13 cellular contexts compared by ENCODE assay signal in genomic region chr12:52860102-52860838, GRCh38. TPM values are rescaled to one million over a fixed set of nuclear protein-coding genes. Genes with fewer than 3 reads are reported as not detected.
DNase-seq lines count a peak whose midpoint lies in the region; ATAC-seq and TF ChIP-seq lines count a peak whose summit lies in the region.
"Had no signal": no experiment of that assay in that cellular context is flagged by ENCODE, and none has a peak within 500 bp of the region (broad histone marks: within the 10 kb centered on the region; RNA-seq: fewer than 3 reads in every experiment).

No MANE protein-coding gene starts in this region.

- peak; percentile 82 to 88 for ATAC-seq in lower lobe of right lung
- ATAC-seq: CD8-positive, alpha-beta T cell had no signal

- no peak for TF ChIP-seq CTCF in CD14-positive monocyte (IDR thresholded peaks at IDR 0.05)
- TF ChIP-seq CTCF in NB4 (IDR thresholded peaks at IDR 0.05; ENCODE audit: low read depth, low read length), result no peak
- TF ChIP-seq CTCF in lower lobe of right lung (IDR thresholded peaks at IDR 0.05), result no peak
- no peak for TF ChIP-seq CTCF in colonic mucosa (IDR thresholded peaks at IDR 0.05)
- no peak for TF ChIP-seq CTCF in coronary artery (IDR thresholded peaks at IDR 0.05)

- intact Hi-C loops in CD14-positive monocyte (cut with micrococcal nuclease) (no loop called here), lower lobe of right lung (cut with DNase I) (no loop called here), colonic mucosa (cut with DNase I) (loop anchor here (10.0 kb wide), 1 partner anchor 185 kb away; no protein-coding TSS in a partner anchor)

- peak overlapping the region; percentile 47 to 49 for H3K4me3 Mint-ChIP-seq in CD14-positive monocyte
- H3K4me3 Mint-ChIP-seq: CD8-positive, alpha-beta T cell; memory B cell had no signal

- no peak for DNase-seq in CD14-positive monocyte (ENCODE audit: low spot score)
- peak; percentile 26 for DNase-seq in NB4 (ENCODE audit: low read depth)
- DNase-seq in dedifferentiated amniotic fluid mesenchymal stem cell (ENCODE audit: extremely low spot score), result peak; percentile 31
- DNase-seq in lower lobe of right lung, result no peak
- DNase-seq in colonic mucosa, result no peak
- DNase-seq in NCI-H524 (lab: John Stamatoyannopoulos, UW), result no peak
- DNase-seq in stimulated activated CD4-positive, alpha-beta T cell treated with anti-CD3 and anti-CD28 coated beads, Interleukin-2, amount 100 ng/mL, for 24 hours, result no peak
- DNase-seq in coronary artery (ENCODE audit: low spot score), result no peak
- DNase-seq: CD8-positive, alpha-beta T cell; KG1; right lobe of liver had no signal

- H3K27ac Mint-ChIP-seq in CD14-positive monocyte, result peak overlapping the region in 4 of 7 donors; percentile 6 to 76 (median 34)
- H3K27ac Mint-ChIP-seq: CD8-positive, alpha-beta T cell; memory B cell had no signal

- no peaks in the 10 kb centered on the region for H3K4me1 ChIP-seq in lower lobe of right lung
- no peaks in the 10 kb centered on the region for H3K4me1 ChIP-seq in colonic mucosa
- H3K4me1 ChIP-seq: right lobe of liver had no signal

- H3K27ac ChIP-seq in lower lobe of right lung (no peak overlapping the region), colonic mucosa (no peak overlapping the region), coronary artery (no peak overlapping the region)
- H3K27ac ChIP-seq: right lobe of liver had no signal

- H3K27me3 ChIP-seq in lower lobe of right lung (ENCODE audit: low read depth) (no peaks in the 10 kb centered on the region), colonic mucosa (no peaks in the 10 kb centered on the region)
- H3K27me3 ChIP-seq: right lobe of liver had no signal

- no peaks in the 10 kb centered on the region for H3K9me3 ChIP-seq in lower lobe of right lung
- no peaks in the 10 kb centered on the region for H3K9me3 ChIP-seq in colonic mucosa
- H3K9me3 ChIP-seq: right lobe of liver had no signal

- H3K9ac ChIP-seq in colonic mucosa (ENCODE audit: low read depth in 2 of 2, low read length in 2 of 2), result no peak overlapping the region

- no peak overlapping the region for H3K4me3 ChIP-seq in NB4 (ENCODE audit: low read depth, low read length)
- no peak overlapping the region for H3K4me3 ChIP-seq in lower lobe of right lung
- H3K4me3 ChIP-seq in colonic mucosa, result no peak overlapping the region
- no peak overlapping the region for H3K4me3 ChIP-seq in coronary artery
- H3K4me3 ChIP-seq: right lobe of liver had no signal

- H3K36me3 ChIP-seq in lower lobe of right lung (no peaks in the 10 kb centered on the region), colonic mucosa (no peaks in the 10 kb centered on the region)
- H3K36me3 ChIP-seq: right lobe of liver had no signal

- peaks cover 14% of the 10 kb centered on the region for H3K4me1 Mint-ChIP-seq in CD14-positive monocyte
- H3K4me1 Mint-ChIP-seq: memory B cell had no signal

- no peaks in the 10 kb centered on the region for H3K36me3 Mint-ChIP-seq in CD14-positive monocyte
- H3K36me3 Mint-ChIP-seq: CD8-positive, alpha-beta T cell had no signal

- no peaks in the 10 kb centered on the region for H3K9me3 Mint-ChIP-seq in CD14-positive monocyte
- H3K9me3 Mint-ChIP-seq: CD8-positive, alpha-beta T cell; memory B cell had no signal

- H3K27me3 Mint-ChIP-seq in CD14-positive monocyte (ENCODE audit: low read depth in 3 of 3), result peaks cover 3 to 7% (median 7%) of the 10 kb centered on the region in 3 donors

- no peak for TF ChIP-seq POLR2A in NB4 (IDR thresholded peaks at IDR 0.05; ENCODE audit: extremely low read depth, insufficient read length)

RNA-seq across cellular contexts. Expression of gene KRT78, which starts 11.5 kb away (rescaled TPM):
- not detected for polyA plus RNA-seq in CD14-positive monocyte
- total RNA-seq in lower lobe of right lung (not detected), colonic mucosa (not detected)
- total RNA-seq: aorta; CD8-positive, alpha-beta T cell; right lobe of liver had no signal

RNA-seq across cellular contexts. Expression of gene KRT79, which starts 26.2 kb away (rescaled TPM):
- polyA plus RNA-seq in CD14-positive monocyte, result not detected
- total RNA-seq in lower lobe of right lung, result 3.9 TPM
- not detected for total RNA-seq in colonic mucosa
- total RNA-seq: aorta; CD8-positive, alpha-beta T cell; right lobe of liver had no signal
- polyA plus RNA-seq: aorta had no signal

RNA-seq across cellular contexts. Expression of gene KRT8, which starts 44.6 kb away (rescaled TPM):
- under 1 TPM in 1 of 2 donors, not detected in 1; 0.39 TPM for polyA plus RNA-seq in CD14-positive monocyte
- total RNA-seq in lower lobe of right lung (139 TPM), colonic mucosa (1,000 to 10,000 TPM; 4,207 to 4,597 TPM)

RNA-seq across cellular contexts. Expression of gene KRT4, which starts 46.4 kb away (rescaled TPM):
- polyA plus RNA-seq in CD14-positive monocyte, result not detected
- 6.4 TPM for total RNA-seq in lower lobe of right lung
- total RNA-seq in colonic mucosa, result not detected
- total RNA-seq: aorta; CD8-positive, alpha-beta T cell; right lobe of liver had no signal

Comparison
In these comparisons a context has a peak if more than half of its experiments do, and no peak if none do; other contexts are left out.
1. DNase-seq: peak in NB4 (single experiment) and dedifferentiated amniotic fluid mesenchymal stem cell (single experiment); none in CD14-positive monocyte (single experiment), lower lobe of right lung (single experiment), colonic mucosa (single experiment), NCI-H524 (0 of 2), stimulated activated CD4-positive, alpha-beta T cell treated with anti-CD3 and anti-CD28 coated beads, Interleukin-2, amount 100 ng/mL, for 24 hours (0 of 2) and coronary artery (single experiment).
2. RNA of gene KRT8, which starts 44.6 kb away (total RNA-seq): 4,207 to 4,597 TPM in colonic mucosa; 139 TPM in lower lobe of right lung (single experiment); every median in the first group is over 10 times any median in the second.